8 cellular contexts compared by ENCODE assay signal in the genomic region with DNA sequence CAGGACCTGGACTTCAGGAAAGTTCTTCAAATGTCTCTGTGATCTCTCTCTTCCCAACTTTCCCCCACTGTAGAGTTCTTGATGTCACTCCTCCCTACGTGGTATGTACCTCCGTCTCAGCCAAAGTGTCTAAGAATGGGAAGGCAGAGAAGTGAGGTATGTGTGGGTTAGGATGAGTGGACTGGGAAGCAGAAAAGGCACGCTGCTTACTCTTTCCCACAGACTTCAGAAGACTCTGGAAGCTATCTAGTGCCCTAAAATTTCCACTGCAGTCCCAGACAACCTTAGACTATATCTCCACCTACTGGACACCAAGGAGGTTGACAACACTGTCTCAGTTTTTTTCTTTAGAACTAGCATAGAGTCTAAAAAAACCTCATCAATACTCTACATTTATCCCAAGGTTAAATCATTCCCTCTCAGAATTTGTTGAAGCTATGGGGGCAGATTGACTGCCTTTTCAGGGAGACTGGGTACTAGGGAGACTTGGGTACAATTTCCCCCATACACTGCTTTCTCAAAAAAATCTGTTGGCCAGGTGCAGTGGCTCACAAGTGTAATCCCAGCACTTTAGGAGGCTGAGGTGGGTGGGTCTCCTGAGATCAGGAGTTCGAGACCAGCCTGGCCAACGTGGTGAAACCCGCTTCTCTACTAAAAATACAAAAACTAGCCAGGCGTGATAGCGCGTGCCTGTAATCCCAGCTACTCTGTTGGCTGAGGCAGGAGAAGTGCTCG. TPM values are rescaled to one million over a fixed set of nuclear protein-coding genes. Genes with fewer than 3 reads are reported as not detected.
DNase-seq lines count a peak whose midpoint lies in the region; ATAC-seq and TF ChIP-seq lines count a peak whose summit lies in the region.

No MANE protein-coding gene starts in this region.

- no peaks in the 10 kb centered on the region for H3K36me3 Mint-ChIP-seq in activated CD8-positive, alpha-beta T cell treated with anti-CD3 and anti-CD28 coated beads for 36 hours (ENCODE audit: low read depth)

- no peaks in the 10 kb centered on the region for H3K36me3 ChIP-seq in psoas muscle (ENCODE audit: insufficient read depth in 1 of 2, low read depth in 1 of 2)

- POLR2A ChIA-PET in activated CD8-positive, alpha-beta T cell treated with anti-CD3 and anti-CD28 coated beads for 36 hours (lab: Charles Lee), result interaction anchor here (1.0 to 2.3 kb wide), 4 partner anchors 22 to 47 kb away, joined by 3 to 13 read pairs (median 4); no protein-coding TSS in a partner anchor

- no peaks in the 10 kb centered on the region for H3K27me3 Mint-ChIP-seq in activated CD8-positive, alpha-beta T cell treated with anti-CD3 and anti-CD28 coated beads for 36 hours

- CTCF ChIA-PET in activated CD8-positive, alpha-beta T cell treated with anti-CD3 and anti-CD28 coated beads for 36 hours (lab: Charles Lee), result interaction anchor here (0.6 to 14.3 kb wide), 30 partner anchors 9 to 174 kb away, joined by 3 to 479 read pairs (median 5); partner anchors contain the start of genes ITGA5, NCKAP1L and NFE2

- 39 to 46% (median 41%) methylated on average over 10 of the region's 10 CpGs for WGBS in psoas muscle, 3 donors

- peak; percentile 91 for TF ChIP-seq CTCF in activated CD8-positive, alpha-beta T cell treated with anti-CD3 and anti-CD28 coated beads for 36 hours (IDR thresholded peaks at IDR 0.05)
- TF ChIP-seq CTCF in psoas muscle (IDR thresholded peaks at IDR 0.05), result peak; percentile 88

- H3K4me1 ChIP-seq in psoas muscle, result peaks cover 19% of the 10 kb centered on the region

- no peak overlapping the region for H3K4me3 ChIP-seq in psoas muscle

- H3K9me3 ChIP-seq in psoas muscle, result no peaks in the 10 kb centered on the region

- intact Hi-C loops in activated CD8-positive, alpha-beta T cell treated with anti-CD3 and anti-CD28 coated beads for 36 hours (cut with micrococcal nuclease), result loop anchor here (1.0 kb wide), 1 partner anchor 40 kb away; no protein-coding TSS in a partner anchor
- intact Hi-C loops in psoas muscle (cut with DNase I), result loop anchor here (1.0 to 2.0 kb wide), 2 partner anchors 39 to 40 kb away; no protein-coding TSS in a partner anchor

- peak; percentile 67 for ATAC-seq in GM21390 (IDR thresholded peaks at IDR 0.05; ENCODE audit: unreplicated experiment)
- ATAC-seq in activated CD8-positive, alpha-beta T cell treated with anti-CD3 and anti-CD28 coated beads for 36 hours, result peak; percentile 88
- ATAC-seq in psoas muscle, result peak; percentile 87 to 94 (median 91)
- no peak for ATAC-seq in GM18517 (IDR thresholded peaks at IDR 0.05; ENCODE audit: unreplicated experiment)

- DNase-seq in COLO829 (ENCODE audit: low spot score) (peak; percentile 78), NCI-H2171 treated with DMSO at 0.1 percent for 48 hours (lab: John Stamatoyannopoulos, UW) (peak; percentile 76), glomerular visceral epithelial cell (ENCODE audit: extremely low spot score) (peak; percentile 60), psoas muscle (no peak), ecto neural progenitor cell (ENCODE audit: low spot score) (no peak)
- DNase-seq in activated CD8-positive, alpha-beta T cell treated with anti-CD3 and anti-CD28 coated beads for 36 hours, result no peak

- H3K27me3 ChIP-seq in psoas muscle (ENCODE audit: insufficient read depth in 3 of 3, low read length in 2 of 3), result no peaks in the 10 kb centered on the region

- H3K9me3 Mint-ChIP-seq in activated CD8-positive, alpha-beta T cell treated with anti-CD3 and anti-CD28 coated beads for 36 hours, result no peaks in the 10 kb centered on the region

- H3K27ac ChIP-seq in psoas muscle, result no peak overlapping the region

- peaks cover 10% of the 10 kb centered on the region for H3K4me1 Mint-ChIP-seq in activated CD8-positive, alpha-beta T cell treated with anti-CD3 and anti-CD28 coated beads for 36 hours (ENCODE audit: low read depth)

- no peak overlapping the region for H3K27ac Mint-ChIP-seq in activated CD8-positive, alpha-beta T cell treated with anti-CD3 and anti-CD28 coated beads for 36 hours

- no peak overlapping the region for H3K4me3 Mint-ChIP-seq in activated CD8-positive, alpha-beta T cell treated with anti-CD3 and anti-CD28 coated beads for 36 hours

RNA-seq across cellular contexts. Expression of gene ITGA5, which starts 20.6 kb away (rescaled TPM):
- total RNA-seq in activated CD8-positive, alpha-beta T cell treated with anti-CD3 and anti-CD28 coated beads for 36 hours, result 10 to 100 TPM; 35.2 to 36.6 TPM
- 10 to 100 TPM; 24.0 to 80.3 (median 41.9) TPM for total RNA-seq in psoas muscle
- 100 to 1,000 TPM in 1 of 3 donors, 10 to 100 TPM in 2; 13.7 to 244 (median 39.7) TPM for polyA plus RNA-seq in psoas muscle

RNA-seq across cellular contexts. Expression of gene GTSF1, which starts 33.7 kb away (rescaled TPM):
- 1 to 10 TPM; 6.9 to 9.4 TPM for total RNA-seq in activated CD8-positive, alpha-beta T cell treated with anti-CD3 and anti-CD28 coated beads for 36 hours
- under 1 TPM in 1 of 4 donors, not detected in 3; 0.94 TPM for total RNA-seq in psoas muscle
- polyA plus RNA-seq in psoas muscle, result not detected

RNA-seq across cellular contexts. Expression of gene ZNF385A, which starts 55.2 kb away (rescaled TPM):
- 1 to 10 TPM; 1.1 to 2.5 TPM for total RNA-seq in activated CD8-positive, alpha-beta T cell treated with anti-CD3 and anti-CD28 coated beads for 36 hours
- 10 to 100 TPM; 25.5 to 85.8 (median 68.9) TPM for total RNA-seq in psoas muscle
- polyA plus RNA-seq in psoas muscle, result 10 to 100 TPM in 2 of 3 donors, 1 to 10 TPM in 1; 4.9 to 28.0 (median 24.5) TPM

RNA-seq across cellular contexts. Expression of gene NCKAP1L, which starts 57.9 kb away (rescaled TPM):
- 10 to 100 TPM; 87.6 to 92.9 TPM for total RNA-seq in activated CD8-positive, alpha-beta T cell treated with anti-CD3 and anti-CD28 coated beads for 36 hours
- total RNA-seq in psoas muscle, result 1 to 10 TPM; 3.2 to 4.7 (median 4.1) TPM
- under 1 TPM; 0.44 to 0.81 (median 0.75) TPM for polyA plus RNA-seq in psoas muscle

Comparison
In these comparisons a context has a peak if more than half of its experiments do, and no peak if none do; other contexts are left out.
1. DNase-seq: peak in COLO829 (single experiment), NCI-H2171 treated with DMSO at 0.1 percent for 48 hours (single experiment) and glomerular visceral epithelial cell (single experiment); none in activated CD8-positive, alpha-beta T cell treated with anti-CD3 and anti-CD28 coated beads for 36 hours (single experiment), psoas muscle (0 of 2) and ecto neural progenitor cell (single experiment).
2. RNA of gene GTSF1, which starts 33.7 kb away (total RNA-seq): 6.9 to 9.4 TPM in activated CD8-positive, alpha-beta T cell treated with anti-CD3 and anti-CD28 coated beads for 36 hours; 0.94 TPM in psoas muscle; every median in the first group is over 4 times any median in the second.
3. RNA of gene ZNF385A, which starts 55.2 kb away (total RNA-seq): 25.5 to 85.8 TPM in psoas muscle; 1.1 to 2.5 TPM in activated CD8-positive, alpha-beta T cell treated with anti-CD3 and anti-CD28 coated beads for 36 hours; every median in the first group is over 4 times any median in the second.